19 cellular contexts compared by ENCODE assay signal in genomic region chr1:37240897-37241296, GRCh38.
DNase-seq lines count a peak whose midpoint lies in the region; ATAC-seq, FAIRE-seq and TF ChIP-seq lines count a peak whose summit lies in the region.
"Had no signal": no experiment of that assay in that cellular context is flagged by ENCODE, and none has a peak within 500 bp of the region (broad histone marks: within the 10 kb centered on the region; RNA-seq: fewer than 3 reads in every experiment).

No MANE protein-coding gene starts in this region.

- H3K4me2 ChIP-seq in GM23338, result no peak overlapping the region
- H3K4me2 ChIP-seq in HepG2 (ENCODE audit: low read depth, low read length), result no peak overlapping the region
- H3K4me2 ChIP-seq: BLaER1 treated with 17β-estradiol and CSF1 and Interleukin-3, amounts not matched to agents 10 nM and 100 nM; PC-9 had no signal

- no TSS peak for BruUV-seq in HepG2 (replicated peaks; lab: Mats Ljungman, UMichigan)

- H3K79me2 ChIP-seq in GM23338 (replicated peaks; ENCODE audit: insufficient read depth) (no peaks in the 10 kb centered on the region), HepG2 (ENCODE audit: insufficient read depth, low read length) (no peaks in the 10 kb centered on the region)

- H3F3A ChIP-seq in GM23338 (replicated peaks; ENCODE audit: low read depth), result no peaks in the 10 kb centered on the region

- TF ChIP-seq CTCF in GM23338 (conservative IDR thresholded peaks at IDR 0.05; ENCODE audit: low read depth in 2 of 2) (no peak), HepG2 (CRISPR knock-in tag; IDR thresholded peaks at IDR 0.05) (no peak), GM10248 (IDR thresholded peaks at IDR 0.05; ENCODE audit: control extremely low read depth, extremely low read depth, low read depth, missing control alignments) (no peak)

- H3K9me3 ChIP-seq in HepG2 (ENCODE audit: low read length), result no peaks in the 10 kb centered on the region
- H3K9me3 ChIP-seq: BLaER1 treated with 17β-estradiol and CSF1 and Interleukin-3, amounts not matched to agents 10 nM and 100 nM; body of pancreas; prostate gland; transverse colon had no signal

- H4K20me1 ChIP-seq in GM23338 (replicated peaks; ENCODE audit: insufficient read depth), result no peaks in the 10 kb centered on the region
- no peaks in the 10 kb centered on the region for H4K20me1 ChIP-seq in HepG2 (ENCODE audit: insufficient read depth, low read length)

- no peak overlapping the region for H3K4me3 Mint-ChIP-seq in GM23338
- H3K4me3 Mint-ChIP-seq: activated T-cell treated with anti-CD3 and anti-CD28 coated beads, Interleukin-2, amount 50 U/mL, for 24 hours; natural killer cell had no signal

- ATAC-seq in GM23338 (peak; percentile 34; the same call in 2 of the 3 replicates), HepG2 (no peak)
- ATAC-seq: activated naive CD4-positive, alpha-beta T cell treated with anti-CD3 and anti-CD28 coated beads, Interleukin-2, amount 50 U/mL, for 72 hours; body of pancreas; natural killer cell had no signal

- H3K4me1 Mint-ChIP-seq in GM23338, result peaks cover 57% of the 10 kb centered on the region
- H3K4me1 Mint-ChIP-seq: natural killer cell had no signal

- intact Hi-C loops in HepG2 (cut with micrococcal nuclease; ENCODE audit: unreplicated experiment), result no loop called here

- no peak for TF ChIP-seq RAD21 in HepG2 (CRISPR knock-in tag; IDR thresholded peaks at IDR 0.05)

- peak overlapping the region; percentile 52; the same call in 1 of the 2 replicates for H2AFZ ChIP-seq in GM23338
- no peak overlapping the region for H2AFZ ChIP-seq in HepG2 (ENCODE audit: low read length)
- H2AFZ ChIP-seq: PC-9 had no signal

- TF ChIP-seq POLR2A in HepG2 (IDR thresholded peaks at IDR 0.05; ENCODE audit: insufficient read depth in 1 of 2, low read depth in 2 of 2, low read length in 2 of 2), result no peak

- H3K4me1 ChIP-seq in GM23338 (ENCODE audit: insufficient read depth) (peaks cover 37% of the 10 kb centered on the region), HepG2 (ENCODE audit: insufficient read depth, low read length) (no peaks in the 10 kb centered on the region)
- H3K4me1 ChIP-seq: BLaER1 treated with 17β-estradiol and CSF1 and Interleukin-3, amounts not matched to agents 10 nM and 100 nM; body of pancreas; prostate gland; transverse colon had no signal

- no peak for FAIRE-seq in HepG2 (lab: Jason Lieb, UNC)
- FAIRE-seq: GM19239 had no signal

- POLR2A ChIA-PET in HepG2 (lab: Yijun Ruan, JAX), result no interaction called here
- POLR2A ChIA-PET in GM10248 (lab: Yijun Ruan, JAX), result no interaction called here

- H3K27me3 ChIP-seq in GM23338 (ENCODE audit: insufficient read depth), result no peaks in the 10 kb centered on the region
- H3K27me3 ChIP-seq in HepG2 (ENCODE audit: control insufficient read depth in 1 of 2, insufficient read depth in 2 of 2, low read length in 2 of 2), result peaks cover 0 to 12% of the 10 kb centered on the region in 2 experiments; a peak in 3 of 5 replicates
- H3K27me3 ChIP-seq: BLaER1 treated with 17β-estradiol and CSF1 and Interleukin-3, amounts not matched to agents 10 nM and 100 nM; body of pancreas had no signal

- H3K36me3 ChIP-seq in GM23338 (ENCODE audit: insufficient read depth) (no peaks in the 10 kb centered on the region), HepG2 (replicated peaks in 1 of 2; ENCODE audit: control insufficient read depth in 1 of 2, insufficient read depth in 2 of 2, low read length in 2 of 2) (no peaks in the 10 kb centered on the region)
- H3K36me3 ChIP-seq: BLaER1 treated with 17β-estradiol and CSF1 and Interleukin-3, amounts not matched to agents 10 nM and 100 nM; prostate gland; transverse colon had no signal

- H3K4me3 ChIP-seq in GM23338, result no peak overlapping the region
- no peak overlapping the region for H3K4me3 ChIP-seq in HepG2 (replicated peaks in 1 of 3; ENCODE audit: insufficient read depth in 1 of 3, low read depth in 2 of 3, low read length in 3 of 3)
- H3K4me3 ChIP-seq: BLaER1 treated with 17β-estradiol and CSF1 and Interleukin-3, amounts not matched to agents 10 nM and 100 nM; body of pancreas; PC-9; prostate gland; transverse colon had no signal

- H3K27me3 Mint-ChIP-seq in GM23338 (ENCODE audit: insufficient read depth, low read depth, poor library complexity), result peaks cover 12% of the 10 kb centered on the region

- DNase-seq in GM23338 (ENCODE audit: low spot score), result peak; percentile 28
- peak; percentile 89 to 98 (median 94) for DNase-seq in NCI-H1417 (lab: John Stamatoyannopoulos, UW)
- peak; percentile 92 for DNase-seq in NCI-H345 (lab: John Stamatoyannopoulos, UW)
- peak; percentile 33 for DNase-seq in iPS-NIHi11 (ENCODE audit: low spot score)
- no peak for DNase-seq in HUDEP-2 (lab: John Stamatoyannopoulos, UW; ENCODE audit: unreplicated experiment in 76 of 76)
- no peak for DNase-seq in HepG2 (ENCODE audit: low spot score)
- no peak for DNase-seq in GM10248 (ENCODE audit: extremely low spot score)
- DNase-seq: activated CD4-positive, alpha-beta T cell treated with anti-CD3 and anti-CD28 coated beads, Interleukin-2, amount 50 U/mL, for 4 hours; activated T-cell treated with anti-CD3 and anti-CD28 coated beads, Interleukin-2, amount 50 U/mL, for 24 hours; DND-41; natural killer cell; PC-9; stimulated activated naive CD4-positive, alpha-beta T cell; transverse colon had no signal

- TF ChIP-seq EP300 in HepG2 (IDR thresholded peaks at IDR 0.05; ENCODE audit: low read depth in 2 of 2, low read length in 2 of 2) (no peak), HepG2 (CRISPR knock-in tag; IDR thresholded peaks at IDR 0.05; ENCODE audit: borderline replicate concordance) (no peak)

- CTCF ChIA-PET in HepG2 (lab: Yijun Ruan, JAX; ENCODE audit: low intra/inter-chr PET ratio, low total read pairs) (no interaction called here), GM10248 (lab: Yijun Ruan, JAX) (no interaction called here)

- in situ Hi-C loops in HepG2 (cut with HindIII; ENCODE audit: extremely low pct_ligation_motif_present, low pct_unique_long_range_greater_than_20kb), result no loop called here

- H3K36me3 Mint-ChIP-seq in GM23338 (ENCODE audit: low read depth), result no peaks in the 10 kb centered on the region
- H3K36me3 Mint-ChIP-seq: activated naive CD4-positive, alpha-beta T cell treated with anti-CD3 and anti-CD28 coated beads, Interleukin-2, amount 50 U/mL, for 72 hours; natural killer cell had no signal

- H3K9me3 Mint-ChIP-seq in GM23338, result no peaks in the 10 kb centered on the region
- H3K9me3 Mint-ChIP-seq: activated naive CD4-positive, alpha-beta T cell treated with anti-CD3 and anti-CD28 coated beads, Interleukin-2, amount 50 U/mL, for 72 hours; activated T-cell treated with anti-CD3 and anti-CD28 coated beads, Interleukin-2, amount 50 U/mL, for 24 hours; natural killer cell had no signal

- H3K27ac ChIP-seq in GM23338 (ENCODE audit: low read depth) (no peak overlapping the region), HepG2 (ENCODE audit: extremely low read length, insufficient read depth, low read length) (no peak overlapping the region)
- H3K27ac ChIP-seq: BLaER1 treated with 17β-estradiol and CSF1 and Interleukin-3, amounts not matched to agents 10 nM and 100 nM; body of pancreas; PC-9; prostate gland; transverse colon had no signal

- no CpG with 5 or more reads among the region's 15 CpGs for WGBS in HepG2 (ENCODE audit: low lambda C conversion rate)

- H3K27ac Mint-ChIP-seq in GM23338, result no peak overlapping the region
- H3K27ac Mint-ChIP-seq: activated naive CD4-positive, alpha-beta T cell treated with anti-CD3 and anti-CD28 coated beads, Interleukin-2, amount 50 U/mL, for 72 hours; activated T-cell treated with anti-CD3 and anti-CD28 coated beads, Interleukin-2, amount 50 U/mL, for 24 hours; natural killer cell had no signal

- no peaks in the 10 kb centered on the region for H3K9me2 ChIP-seq in GM23338 (ENCODE audit: insufficient read depth)

- H3K9ac ChIP-seq in HepG2 (ENCODE audit: insufficient read depth, low read depth, low read length), result no peak overlapping the region
- H3K9ac ChIP-seq: BLaER1 treated with 17β-estradiol and CSF1 and Interleukin-3, amounts not matched to agents 10 nM and 100 nM had no signal

TF ChIP-seq in GM23338, 12 proteins besides CTCF, POLR2A, EP300 and RAD21 (continues in another document):
- TF ChIP-seq JUNB (IDR thresholded peaks at IDR 0.05; ENCODE audit: unreplicated experiment) (no peak), ZNF114 (CRISPR knock-in tag; IDR thresholded peaks at IDR 0.05) (no peak), EZH2phosphoT487 (IDR thresholded peaks at IDR 0.05; ENCODE audit: unreplicated experiment) (no peak), STAT1 (IDR thresholded peaks at IDR 0.05; ENCODE audit: unreplicated experiment) (no peak), POLR2AphosphoS5 (IDR thresholded peaks at IDR 0.05; ENCODE audit: low read depth) (no peak)

TF ChIP-seq in HepG2, 621 proteins besides CTCF, POLR2A, EP300 and RAD21 (continues in another document):
- TF ChIP-seq ZBTB42 (CRISPR knock-in tag; IDR thresholded peaks at IDR 0.05) (no peak), SYNCRIP (IDR thresholded peaks at IDR 0.05; ENCODE audit: insufficient read depth, low read depth, low read length) (no peak), SOX5 (CRISPR knock-in tag; IDR thresholded peaks at IDR 0.05; ENCODE audit: borderline replicate concordance) (no peak), ZFP37 (CRISPR knock-in tag; IDR thresholded peaks at IDR 0.05; ENCODE audit: borderline replicate concordance) (no peak), BORCS8-MEF2B (CRISPR knock-in tag; IDR thresholded peaks at IDR 0.05) (no peak), ZNF263 (CRISPR knock-in tag; IDR thresholded peaks at IDR 0.05) (no peak), YEATS4 (CRISPR knock-in tag; IDR thresholded peaks at IDR 0.05; ENCODE audit: borderline replicate concordance) (no peak), KAT7 (CRISPR knock-in tag; IDR thresholded peaks at IDR 0.05; ENCODE audit: borderline replicate concordance) (no peak), SIN3B (IDR thresholded peaks at IDR 0.05; ENCODE audit: low read length) (no peak), ZBTB25 (CRISPR knock-in tag; IDR thresholded peaks at IDR 0.05) (no peak), RBAK (CRISPR knock-in tag; IDR thresholded peaks at IDR 0.05) (no peak), KMT2A (CRISPR knock-in tag; IDR thresholded peaks at IDR 0.05) (no peak)

Comparison
In these comparisons a context has a peak if more than half of its experiments do, and no peak if none do; other contexts are left out.
1. DNase-seq: peak in GM23338 (single experiment), NCI-H1417 (3 of 3), NCI-H345 (single experiment) and iPS-NIHi11 (single experiment); none in HUDEP-2 (0 of 76), HepG2 (single experiment) and GM10248 (single experiment).